Comparison of ENCODE assay signal across 17 cellular contexts in the genomic region with DNA sequence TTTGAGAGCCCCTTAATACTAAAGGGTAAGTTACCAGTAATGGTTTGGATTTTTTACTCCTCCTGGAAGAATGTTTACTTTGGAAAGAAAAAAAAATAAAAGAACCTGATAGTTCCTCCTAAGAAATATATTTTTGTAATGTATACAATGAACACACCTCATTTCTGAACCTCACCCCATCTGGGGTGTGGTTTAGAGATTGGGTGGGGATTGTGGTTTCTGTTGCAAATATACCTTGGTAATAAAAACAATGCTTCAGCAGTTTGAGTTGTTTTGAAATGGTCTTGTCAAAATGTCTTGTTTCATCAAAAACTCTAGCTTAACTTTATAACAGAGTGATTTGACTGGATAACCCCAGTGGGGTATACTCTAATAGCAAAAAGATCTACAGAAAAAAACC.
DNase-seq lines count a peak whose midpoint lies in the region; ATAC-seq and TF ChIP-seq lines count a peak whose summit lies in the region.
"Had no signal": no experiment of that assay in that cellular context is flagged by ENCODE, and none has a peak within 500 bp of the region (broad histone marks: within the 10 kb centered on the region; RNA-seq: fewer than 3 reads in every experiment).

No MANE protein-coding gene starts in this region.

- no peak overlapping the region for H3K4me3 ChIP-seq in breast epithelium
- no peak overlapping the region for H3K4me3 ChIP-seq in mammary epithelial cell (replicated peaks in 1 of 3; ENCODE audit: insufficient read depth in 1 of 3, low read depth in 2 of 3, low read length in 3 of 3)
- H3K4me3 ChIP-seq: A549 had no signal

- dilution Hi-C loops in mammary epithelial cell (cut with HindIII; ENCODE audit: low sequenced_read_pairs) = no loop called here

- H4K20me1 ChIP-seq in mammary epithelial cell (ENCODE audit: insufficient read depth, low read length) = no peaks in the 10 kb centered on the region

- POLR2A ChIA-PET in MCF 10A (lab: Yijun Ruan, JAX) = interaction anchor here (0.6 to 1.6 kb wide), 3 partner anchors 14 to 930 kb away, joined by 3 to 4 read pairs (median 4); no protein-coding TSS in a partner anchor

- H3K27ac Mint-ChIP-seq in MCF 10A (ENCODE audit: low read depth, unreplicated experiment) = peak overlapping the region; percentile 87
- H3K27ac Mint-ChIP-seq: CD4-positive, alpha-beta T cell had no signal

- H3K4me1 ChIP-seq in breast epithelium (no peaks in the 10 kb centered on the region), mammary epithelial cell (ENCODE audit: insufficient read depth, low read length) (no peaks in the 10 kb centered on the region)
- H3K4me1 ChIP-seq: A549, Caco-2 had no signal

- H3K4me3 Mint-ChIP-seq in MCF 10A (ENCODE audit: unreplicated experiment) = no peak overlapping the region
- H3K4me3 Mint-ChIP-seq: CD4-positive, alpha-beta T cell had no signal

- peak; percentile 35 for DNase-seq in MCF 10A (ENCODE audit: unreplicated experiment)
- DNase-seq in breast epithelium (ENCODE audit: low spot score in 2 of 2) = no peak
- peak; percentile 5 for DNase-seq in mammary epithelial cell
- DNase-seq in stimulated activated CD4-positive, alpha-beta T cell treated with anti-CD3 and anti-CD28 coated beads, Interleukin-4, amount 100 ng/mL, for 1 hour = no peak
- no peak for DNase-seq in NCI-H1694 treated with DMSO at 0.1 percent for 48 hours (lab: John Stamatoyannopoulos, UW)
- DNase-seq: AML-193; Caco-2; CD4-positive, alpha-beta T cell; GOT3; H7 had no signal

- H3K9me3 ChIP-seq in breast epithelium (peaks cover 0 to 6% of the 10 kb centered on the region in 2 donors), mammary epithelial cell (replicated peaks; ENCODE audit: insufficient read depth, low read length) (no peaks in the 10 kb centered on the region)
- H3K9me3 ChIP-seq: A549, Caco-2 had no signal

- peaks cover 9% of the 10 kb centered on the region for H3K9me3 Mint-ChIP-seq in MCF 10A (ENCODE audit: unreplicated experiment)

- ATAC-seq in esophagus mucosa (peak; percentile 57), GM21381 (IDR thresholded peaks at IDR 0.05; ENCODE audit: unreplicated experiment) (no peak)
- ATAC-seq: A549, HCT116, HepG2 had no signal

- H2AFZ ChIP-seq in mammary epithelial cell (ENCODE audit: low read depth, low read length) = no peak overlapping the region

- H3K4me1 Mint-ChIP-seq in MCF 10A (ENCODE audit: insufficient read depth, unreplicated experiment) = peaks cover 14% of the 10 kb centered on the region

- no peak overlapping the region for H3K4me2 ChIP-seq in mammary epithelial cell (ENCODE audit: insufficient read depth, low read depth, low read length)
- H3K4me2 ChIP-seq: A549 had no signal

- no peaks in the 10 kb centered on the region for H3K36me3 Mint-ChIP-seq in MCF 10A (ENCODE audit: insufficient read depth, unreplicated experiment)

- intact Hi-C loops in MCF 10A (cut with micrococcal nuclease) = no loop called here
- intact Hi-C loops in breast epithelium (cut with DNase I; ENCODE audit: low total_unique reads) = no loop called here
- intact Hi-C loops in mammary epithelial cell (cut with micrococcal nuclease) = no loop called here

- H3K27me3 Mint-ChIP-seq in MCF 10A (ENCODE audit: insufficient read depth, unreplicated experiment) = no peaks in the 10 kb centered on the region
- H3K27me3 Mint-ChIP-seq: CD4-positive, alpha-beta T cell had no signal

- no peak for TF ChIP-seq POLR2A in breast epithelium (IDR thresholded peaks at IDR 0.05)

- H3K79me2 ChIP-seq in mammary epithelial cell (ENCODE audit: insufficient read depth, low read length) = no peaks in the 10 kb centered on the region

- H3K27me3 ChIP-seq in breast epithelium (no peaks in the 10 kb centered on the region), mammary epithelial cell (ENCODE audit: insufficient read depth, low read length) (no peaks in the 10 kb centered on the region)

- in situ Hi-C loops in mammary epithelial cell (cut with MboI; ENCODE audit: low sequenced_read_pairs in 2 of 2) = no loop called here

- H3K27ac ChIP-seq in breast epithelium = no peak overlapping the region
- H3K27ac ChIP-seq in mammary epithelial cell (ENCODE audit: insufficient read depth, low read depth, low read length) = no peak overlapping the region
- H3K27ac ChIP-seq: 22Rv1, A549, C4-2B had no signal

- TF ChIP-seq CTCF in MCF 10A (IDR thresholded peaks at IDR 0.05; ENCODE audit: unreplicated experiment) (no peak), breast epithelium (IDR thresholded peaks at IDR 0.05) (no peak), mammary epithelial cell (conservative IDR thresholded peaks at IDR 0.05 in 1 of 2, IDR thresholded peaks at IDR 0.05 in 1 of 2; ENCODE audit: extremely low read depth in 1 of 2, insufficient read depth in 1 of 2, low read depth in 1 of 2, low read length in 2 of 2) (no peak)

- CTCF ChIA-PET in MCF 10A (lab: Yijun Ruan, JAX) (no interaction called here), mammary epithelial cell (lab: Charles Lee; ENCODE audit: low non-redundant PET) (no interaction called here)

- no peak overlapping the region for H3K9ac ChIP-seq in mammary epithelial cell (ENCODE audit: insufficient read depth, low read length)

- H3K36me3 ChIP-seq in breast epithelium (no peaks in the 10 kb centered on the region), mammary epithelial cell (ENCODE audit: insufficient read depth, low read length) (no peaks in the 10 kb centered on the region)

- BruUV-seq in MCF 10A (replicated peaks; lab: Mats Ljungman, UMichigan) (no TSS peak), mammary epithelial cell (replicated peaks; lab: Mats Ljungman, UMichigan) (no TSS peak)

Comparison
In these comparisons a context has a peak if more than half of its experiments do, and no peak if none do; other contexts are left out.
1. DNase-seq: peak in MCF 10A (single experiment) and mammary epithelial cell (single experiment); none in breast epithelium (0 of 2), stimulated activated CD4-positive, alpha-beta T cell treated with anti-CD3 and anti-CD28 coated beads, Interleukin-4, amount 100 ng/mL, for 1 hour (single experiment) and NCI-H1694 treated with DMSO at 0.1 percent for 48 hours (single experiment).